8 cellular contexts compared by ENCODE assay signal in the genomic region with DNA sequence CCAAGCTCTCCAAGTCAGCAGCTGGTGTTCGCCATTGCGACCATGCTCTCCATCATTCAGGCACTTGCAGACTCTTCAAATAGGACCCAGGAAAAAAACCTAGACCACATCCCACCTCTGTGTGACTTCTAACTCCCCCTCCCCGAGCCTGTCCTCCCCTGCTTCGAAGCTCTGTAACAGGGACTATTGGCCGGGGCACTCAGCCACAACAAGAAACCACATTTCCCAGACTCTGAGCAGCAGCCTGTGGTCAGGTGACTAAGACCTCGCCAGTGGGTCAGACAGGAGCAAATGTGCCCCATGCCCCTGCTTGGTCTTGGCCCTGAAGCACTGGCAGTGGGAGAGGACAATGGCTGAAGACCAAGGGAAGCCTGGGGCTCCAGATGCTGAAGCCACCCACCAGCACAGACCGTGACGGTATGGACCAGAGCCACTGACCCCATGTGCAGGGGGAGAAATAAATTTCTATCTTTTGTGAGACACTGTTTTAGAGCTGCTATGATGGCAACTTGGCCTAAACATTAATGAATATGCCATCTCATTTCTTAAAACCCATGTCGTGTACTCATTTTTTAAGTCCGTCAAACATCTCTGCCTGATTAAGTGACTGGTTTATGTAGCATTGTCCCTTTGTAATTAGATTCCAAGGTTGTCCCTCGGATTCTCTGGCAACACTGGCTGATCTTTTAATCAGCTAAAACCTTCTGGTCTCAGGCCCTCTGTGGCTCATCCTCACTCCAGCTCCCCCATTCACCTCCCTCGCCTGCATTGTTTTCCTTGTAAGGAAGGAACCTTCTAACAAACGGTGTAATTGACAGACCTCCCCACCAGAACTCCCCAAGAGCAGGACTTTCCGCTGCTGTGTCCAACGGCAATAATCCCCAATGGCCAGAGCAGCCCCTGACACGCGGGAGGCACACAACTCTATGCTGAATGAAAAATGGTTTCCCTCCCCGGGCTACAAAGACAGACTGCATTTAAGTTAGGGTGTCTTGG.
A peak's percentile ranks its signal among the peaks of the same experiment; 100 is the strongest.
DNase-seq lines count a peak whose midpoint lies in the region; ATAC-seq and TF ChIP-seq lines count a peak whose summit lies in the region.

No MANE protein-coding gene starts in this region.

- H3K27me3 ChIP-seq in spleen (replicated peaks in 1 of 7), result no peaks in the 10 kb centered on the region

- no peaks in the 10 kb centered on the region for H3K9me3 ChIP-seq in spleen

- peak; percentile 54 for DNase-seq in stimulated activated CD4-positive, alpha-beta T cell treated with anti-CD3 and anti-CD28 coated beads, Interleukin-15, amount 100 ng/mL, for 24 hours
- no peak for DNase-seq in stimulated activated CD4-positive, alpha-beta T cell treated with anti-CD3 and anti-CD28 coated beads, Interleukin-2, amount 100 ng/mL, for 24 hours
- peak; percentile 36 to 54 for DNase-seq in activated CD4-positive, alpha-beta T cell treated with anti-CD3 and anti-CD28 coated beads, Interleukin-2, amount 50 U/mL, for 48 hours
- DNase-seq in mesothelial cell of epicardium (ENCODE audit: low spot score in 2 of 2, unreplicated experiment in 2 of 2) (no peak), activated gamma-delta T cell (lab: John Stamatoyannopoulos, UW) (no peak), NCI-H1048 (lab: John Stamatoyannopoulos, UW) (no peak), spleen (no peak)

- no peak for TF ChIP-seq POLR2A in spleen (IDR thresholded peaks at IDR 0.05)

- H3K27ac ChIP-seq in spleen, result peak overlapping the region in 2 of 8 donors; percentile 34 to 79

- WGBS in spleen, 5 donors, result 74 to 78% (median 76%) methylated on average over 18 of the region's 18 CpGs

- peak; percentile 41 for ATAC-seq in HG03066 (IDR thresholded peaks at IDR 0.05; ENCODE audit: low read depth, unreplicated experiment)

- peaks cover 52% of the 10 kb centered on the region for H3K4me1 Mint-ChIP-seq in mesothelial cell of epicardium

- H3K27ac Mint-ChIP-seq in mesothelial cell of epicardium, result peak overlapping the region; percentile 55

- no peaks in the 10 kb centered on the region for H3K27me3 Mint-ChIP-seq in mesothelial cell of epicardium (ENCODE audit: low read depth)

- no peak overlapping the region for H3K4me3 Mint-ChIP-seq in mesothelial cell of epicardium

- peaks cover 49 to 91% (median 82%) of the 10 kb centered on the region in 6 donors for H3K4me1 ChIP-seq in spleen

- peaks cover 0 to 35% (median 13%) of the 10 kb centered on the region in 6 donors for H3K36me3 ChIP-seq in spleen

- H3K36me3 Mint-ChIP-seq in mesothelial cell of epicardium, result peaks cover 5% of the 10 kb centered on the region

- intact Hi-C loops in spleen (cut with DNase I; ENCODE audit: low total_unique reads), result loop anchor here (10.0 kb wide), 1 partner anchor 96 kb away; a partner anchor contains a TSS

- H3K9me3 Mint-ChIP-seq in mesothelial cell of epicardium, result no peaks in the 10 kb centered on the region

- H3K4me3 ChIP-seq in spleen, result no peak overlapping the region

- no peak for TF ChIP-seq CTCF in mesothelial cell of epicardium (IDR thresholded peaks at IDR 0.05; ENCODE audit: unreplicated experiment)
- TF ChIP-seq CTCF in spleen (IDR thresholded peaks at IDR 0.05 in 8 of 11, conservative IDR thresholded peaks at IDR 0.05 in 3 of 11), result no peak

Comparison
In these comparisons a context has a peak if more than half of its experiments do, and no peak if none do; other contexts are left out.
1. DNase-seq: peak in stimulated activated CD4-positive, alpha-beta T cell treated with anti-CD3 and anti-CD28 coated beads, Interleukin-15, amount 100 ng/mL, for 24 hours (single experiment) and activated CD4-positive, alpha-beta T cell treated with anti-CD3 and anti-CD28 coated beads, Interleukin-2, amount 50 U/mL, for 48 hours (2 of 2); none in stimulated activated CD4-positive, alpha-beta T cell treated with anti-CD3 and anti-CD28 coated beads, Interleukin-2, amount 100 ng/mL, for 24 hours (0 of 2), mesothelial cell of epicardium (0 of 2), activated gamma-delta T cell (single experiment), NCI-H1048 (single experiment) and spleen (single experiment).